In genomic region chr12:116927244-116927940, GRCh38 we compare ENCODE assay signal across 17 cellular contexts. TPM values are rescaled to one million over a fixed set of nuclear protein-coding genes. Genes with fewer than 3 reads are reported as not detected.
"Had no signal": no experiment of that assay in that cellular context is flagged by ENCODE, and none has a peak within 500 bp of the region (broad histone marks: within the 10 kb centered on the region; RNA-seq: fewer than 3 reads in every experiment).

No MANE protein-coding gene starts in this region.

- DNase-seq: activated CD4-positive, alpha-beta T cell treated with anti-CD3 and anti-CD28 coated beads for 48 hours; activated CD8-positive, alpha-beta memory T cell treated with anti-CD3 and anti-CD28 coated beads for 24 hours; activated naive CD4-positive, alpha-beta T cell treated with anti-CD3 and anti-CD28 coated beads, Interleukin-2, amount 50 U/mL, for 16 hours; body of pancreas; effector memory CD4-positive, alpha-beta T cell; hippocampal formation; retina; stimulated activated CD4-positive, alpha-beta T cell treated with anti-CD3 and anti-CD28 coated beads, Interleukin-4, amount 100 ng/mL, for 4 hours; stimulated activated naive CD8-positive, alpha-beta T cell treated with anti-CD3 and anti-CD28 coated beads, Interleukin-15, amount 100 ng/mL, for 72 hours; testis had no signal

- H3K27me3 Mint-ChIP-seq: central memory CD8-positive, alpha-beta T cell; stimulated activated naive CD8-positive, alpha-beta T cell treated with anti-CD3 and anti-CD28 coated beads, Interleukin-15, amount 100 ng/mL, for 72 hours had no signal

- H3K4me3 ChIP-seq: body of pancreas, skin epidermis, testis had no signal

- H3K4me3 Mint-ChIP-seq: central memory CD8-positive, alpha-beta T cell; stimulated activated naive CD8-positive, alpha-beta T cell treated with anti-CD3 and anti-CD28 coated beads, Interleukin-15, amount 100 ng/mL, for 72 hours had no signal

- H3K27me3 ChIP-seq: body of pancreas, gastroesophageal sphincter, testis had no signal

- H3K9me3 ChIP-seq: body of pancreas, gastroesophageal sphincter, testis had no signal

- H3K9ac ChIP-seq: parathyroid adenoma had no signal

- H3K9me3 Mint-ChIP-seq: central memory CD8-positive, alpha-beta T cell; stimulated activated naive CD8-positive, alpha-beta T cell treated with anti-CD3 and anti-CD28 coated beads, Interleukin-15, amount 100 ng/mL, for 72 hours had no signal

- H3K4me1 ChIP-seq: testis had no signal

- ATAC-seq: body of pancreas; gastroesophageal sphincter; stimulated activated naive CD8-positive, alpha-beta T cell treated with anti-CD3 and anti-CD28 coated beads, Interleukin-15, amount 100 ng/mL, for 72 hours had no signal

RNA-seq across cellular contexts. Expression of gene HRK, which starts 46.2 kb away (rescaled TPM):
- total RNA-seq: body of pancreas; epithelial cell of proximal tubule; mesenteric fat pad; T-helper 1 cell treated with Interleukin-12 subunit alpha and Interleukin-12 subunit beta and Interleukin-4 antibody, amounts not matched to agents 30 ng/mL and 1 ng/mL, for 36 hours had no signal
